Comparison of ENCODE assay signal across 2 cellular contexts in the genomic region with DNA sequence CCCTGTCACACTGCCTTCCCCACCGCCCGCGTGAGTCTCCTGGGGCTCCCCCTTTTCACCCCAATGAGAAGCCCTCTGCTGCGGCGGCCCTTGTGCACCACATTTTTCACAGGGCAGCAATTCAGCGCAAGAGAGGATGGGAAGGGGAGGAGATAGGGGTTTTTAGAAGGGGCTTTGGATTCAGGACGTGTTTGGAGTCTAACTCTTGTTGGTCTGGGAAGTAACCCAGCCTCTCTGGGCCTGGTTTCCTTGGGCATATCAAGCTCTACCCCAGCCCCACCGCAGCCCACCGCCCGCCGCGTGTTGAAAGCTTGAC.
TF ChIP-seq lines count a peak whose summit lies in the region.

No MANE protein-coding gene starts in this region.

TF ChIP-seq in IMR-90, 13 proteins besides CTCF, POLR2A, EP300 and RAD21 (continued from another document):
- TF ChIP-seq, protein P1, sequence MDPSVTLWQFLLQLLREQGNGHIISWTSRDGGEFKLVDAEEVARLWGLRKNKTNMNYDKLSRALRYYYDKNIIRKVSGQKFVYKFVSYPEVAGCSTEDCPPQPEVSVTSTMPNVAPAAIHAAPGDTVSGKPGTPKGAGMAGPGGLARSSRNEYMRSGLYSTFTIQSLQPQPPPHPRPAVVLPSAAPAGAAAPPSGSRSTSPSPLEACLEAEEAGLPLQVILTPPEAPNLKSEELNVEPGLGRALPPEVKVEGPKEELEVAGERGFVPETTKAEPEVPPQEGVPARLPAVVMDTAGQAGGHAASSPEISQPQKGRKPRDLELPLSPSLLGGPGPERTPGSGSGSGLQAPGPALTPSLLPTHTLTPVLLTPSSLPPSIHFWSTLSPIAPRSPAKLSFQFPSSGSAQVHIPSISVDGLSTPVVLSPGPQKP (IDR thresholded peaks at IDR 0.05; ENCODE audit: borderline replicate concordance, low read depth, low read length), result no peak
- TF ChIP-seq NFE2L2 (IDR thresholded peaks at IDR 0.05; ENCODE audit: low read depth, low read length), result no peak
- no peak for TF ChIP-seq FOS (IDR thresholded peaks at IDR 0.05; ENCODE audit: low read depth, low read length)
- TF ChIP-seq RCOR1 (IDR thresholded peaks at IDR 0.05; ENCODE audit: insufficient replicate concordance, low read length), result no peak
- no peak for TF ChIP-seq CHD1 (IDR thresholded peaks at IDR 0.05; ENCODE audit: low read depth, low read length)
- TF ChIP-seq, protein P2, sequence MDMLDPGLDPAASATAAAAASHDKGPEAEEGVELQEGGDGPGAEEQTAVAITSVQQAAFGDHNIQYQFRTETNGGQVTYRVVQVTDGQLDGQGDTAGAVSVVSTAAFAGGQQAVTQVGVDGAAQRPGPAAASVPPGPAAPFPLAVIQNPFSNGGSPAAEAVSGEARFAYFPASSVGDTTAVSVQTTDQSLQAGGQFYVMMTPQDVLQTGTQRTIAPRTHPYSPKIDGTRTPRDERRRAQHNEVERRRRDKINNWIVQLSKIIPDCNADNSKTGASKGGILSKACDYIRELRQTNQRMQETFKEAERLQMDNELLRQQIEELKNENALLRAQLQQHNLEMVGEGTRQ (IDR thresholded peaks at IDR 0.05; ENCODE audit: low read depth, low read length), result no peak
- no peak for TF ChIP-seq RFX5 (IDR thresholded peaks at IDR 0.05; ENCODE audit: low read depth, low read length)
- TF ChIP-seq MAZ (IDR thresholded peaks at IDR 0.05; ENCODE audit: borderline replicate concordance, low read depth, low read length), result no peak
- no peak for TF ChIP-seq BHLHE40 (IDR thresholded peaks at IDR 0.05; ENCODE audit: low read depth, low read length)
- TF ChIP-seq CEBPB (IDR thresholded peaks at IDR 0.05; ENCODE audit: low read depth, low read length), result no peak
- no peak for TF ChIP-seq MAFK (IDR thresholded peaks at IDR 0.05; ENCODE audit: low read depth, low read length)

TF ChIP-seq in neural cell, 6 proteins besides CTCF, POLR2A, EP300 and RAD21 (continued from another document):
- TF ChIP-seq, protein P3, sequence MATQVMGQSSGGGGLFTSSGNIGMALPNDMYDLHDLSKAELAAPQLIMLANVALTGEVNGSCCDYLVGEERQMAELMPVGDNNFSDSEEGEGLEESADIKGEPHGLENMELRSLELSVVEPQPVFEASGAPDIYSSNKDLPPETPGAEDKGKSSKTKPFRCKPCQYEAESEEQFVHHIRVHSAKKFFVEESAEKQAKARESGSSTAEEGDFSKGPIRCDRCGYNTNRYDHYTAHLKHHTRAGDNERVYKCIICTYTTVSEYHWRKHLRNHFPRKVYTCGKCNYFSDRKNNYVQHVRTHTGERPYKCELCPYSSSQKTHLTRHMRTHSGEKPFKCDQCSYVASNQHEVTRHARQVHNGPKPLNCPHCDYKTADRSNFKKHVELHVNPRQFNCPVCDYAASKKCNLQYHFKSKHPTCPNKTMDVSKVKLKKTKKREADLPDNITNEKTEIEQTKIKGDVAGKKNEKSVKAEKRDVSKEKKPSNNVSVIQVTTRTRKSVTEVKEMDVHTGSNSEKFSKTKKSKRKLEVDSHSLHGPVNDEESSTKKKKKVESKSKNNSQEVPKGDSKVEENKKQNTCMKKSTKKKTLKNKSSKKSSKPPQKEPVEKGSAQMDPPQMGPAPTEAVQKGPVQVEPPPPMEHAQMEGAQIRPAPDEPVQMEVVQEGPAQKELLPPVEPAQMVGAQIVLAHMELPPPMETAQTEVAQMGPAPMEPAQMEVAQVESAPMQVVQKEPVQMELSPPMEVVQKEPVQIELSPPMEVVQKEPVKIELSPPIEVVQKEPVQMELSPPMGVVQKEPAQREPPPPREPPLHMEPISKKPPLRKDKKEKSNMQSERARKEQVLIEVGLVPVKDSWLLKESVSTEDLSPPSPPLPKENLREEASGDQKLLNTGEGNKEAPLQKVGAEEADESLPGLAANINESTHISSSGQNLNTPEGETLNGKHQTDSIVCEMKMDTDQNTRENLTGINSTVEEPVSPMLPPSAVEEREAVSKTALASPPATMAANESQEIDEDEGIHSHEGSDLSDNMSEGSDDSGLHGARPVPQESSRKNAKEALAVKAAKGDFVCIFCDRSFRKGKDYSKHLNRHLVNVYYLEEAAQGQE (IDR thresholded peaks at IDR 0.05; ENCODE audit: borderline replicate concordance), result no peak
- no peak for TF ChIP-seq MXI1 (conservative IDR thresholded peaks at IDR 0.05; ENCODE audit: poor library complexity, severe bottlenecking)
TF ChIP-seq in neural cell: peak in this region for 0.
